Comparison of ENCODE assay signal across 22 cellular contexts in the genomic region with DNA sequence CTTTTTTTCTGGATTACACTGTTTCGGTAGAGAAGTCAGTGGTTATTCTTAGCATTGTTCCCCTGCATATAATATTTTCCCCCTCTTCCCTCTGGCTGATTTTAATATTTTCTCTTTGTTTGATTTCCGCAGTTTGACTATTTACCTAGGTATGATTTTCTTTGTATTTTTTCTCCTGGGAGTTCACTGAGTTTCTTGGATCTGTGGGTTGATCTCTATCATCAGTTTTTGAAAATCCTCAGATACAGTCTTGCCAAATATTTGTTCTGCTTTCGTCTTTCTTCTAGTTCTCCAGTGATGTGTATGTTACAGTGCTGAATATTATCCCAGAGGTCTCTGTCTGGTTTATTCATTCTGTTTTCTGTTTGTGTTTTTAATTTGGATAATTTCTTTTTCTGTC.
DNase-seq lines count a peak whose midpoint lies in the region; ATAC-seq and TF ChIP-seq lines count a peak whose summit lies in the region.
"Had no signal": no experiment of that assay in that cellular context is flagged by ENCODE, and none has a peak within 500 bp of the region (broad histone marks: within the 10 kb centered on the region; RNA-seq: fewer than 3 reads in every experiment).

No MANE protein-coding gene starts in this region.

- peaks cover 11% of the 10 kb centered on the region for H3K4me1 ChIP-seq in smooth muscle cell (ENCODE audit: low read depth)
- H3K4me1 ChIP-seq: A549, BE2C, foreskin keratinocyte, upper lobe of right lung had no signal

- H3K27ac Mint-ChIP-seq in activated T-cell treated with anti-CD3 and anti-CD28 coated beads, Interleukin-2, amount 50 U/mL, for 72 hours = peak overlapping the region; percentile 99
- H3K27ac Mint-ChIP-seq in T-cell (peak overlapping the region; percentile 23 to 47), chondrocyte (ENCODE audit: unreplicated experiment) (peak overlapping the region; percentile 66)

- H2AFZ ChIP-seq in smooth muscle cell (ENCODE audit: low read depth) = no peak overlapping the region

- H3K79me2 ChIP-seq in smooth muscle cell (ENCODE audit: low read depth) = peaks cover 43% of the 10 kb centered on the region

- peak overlapping the region in 1 of 2 donors; percentile 5 for H3K4me3 Mint-ChIP-seq in activated T-cell treated with anti-CD3 and anti-CD28 coated beads, Interleukin-2, amount 50 U/mL, for 72 hours
- H3K4me3 Mint-ChIP-seq in activated T-cell treated with anti-CD3 and anti-CD28 coated beads, Interleukin-2, amount 50 U/mL, for 4 hours = no peak overlapping the region
- no peak overlapping the region for H3K4me3 Mint-ChIP-seq in T-cell
- H3K4me3 Mint-ChIP-seq in chondrocyte (ENCODE audit: unreplicated experiment) = no peak overlapping the region

- H3K4me1 Mint-ChIP-seq in activated T-cell treated with anti-CD3 and anti-CD28 coated beads, Interleukin-2, amount 50 U/mL, for 72 hours (ENCODE audit: low read depth) = peaks cover 20% of the 10 kb centered on the region
- peaks cover 24% of the 10 kb centered on the region for H3K4me1 Mint-ChIP-seq in activated T-cell treated with anti-CD3 and anti-CD28 coated beads, Interleukin-2, amount 50 U/mL, for 4 hours (ENCODE audit: low read depth)
- H3K4me1 Mint-ChIP-seq in T-cell = peaks cover 27 to 36% (median 29%) of the 10 kb centered on the region in 3 donors
- H3K4me1 Mint-ChIP-seq in chondrocyte (ENCODE audit: low read depth) = peaks cover 13% of the 10 kb centered on the region

- H4K20me1 ChIP-seq in smooth muscle cell (ENCODE audit: low read depth) = peaks cover 8% of the 10 kb centered on the region

- H3K4me2 ChIP-seq in smooth muscle cell = no peak overlapping the region
- H3K4me2 ChIP-seq: A549 had no signal

- peak overlapping the region; percentile 84 for H3K27ac ChIP-seq in smooth muscle cell (ENCODE audit: low read depth)
- H3K27ac ChIP-seq: A549, dorsolateral prefrontal cortex, foreskin keratinocyte, upper lobe of right lung had no signal

- no peaks in the 10 kb centered on the region for H3K27me3 ChIP-seq in smooth muscle cell (ENCODE audit: low read depth)
- H3K27me3 ChIP-seq: BE2C, dorsolateral prefrontal cortex, foreskin keratinocyte, SJSA1, upper lobe of right lung had no signal

- no peak overlapping the region for H3K4me3 ChIP-seq in smooth muscle cell
- H3K4me3 ChIP-seq: A549, dorsolateral prefrontal cortex, SJSA1, upper lobe of right lung had no signal

- H3F3A ChIP-seq in smooth muscle cell (ENCODE audit: low read depth) = peaks cover 15% of the 10 kb centered on the region

- POLR2A ChIA-PET in T-cell (lab: Charles Lee) = no interaction called here

- DNase-seq in activated T-cell treated with anti-CD3 and anti-CD28 coated beads, Interleukin-2, amount 50 U/mL, for 72 hours = no peak
- DNase-seq in activated T-cell treated with anti-CD3 and anti-CD28 coated beads, Interleukin-2, amount 50 U/mL, for 4 hours = no peak
- no peak for DNase-seq in T-cell
- DNase-seq in chondrocyte (ENCODE audit: low spot score) = no peak
- DNase-seq in smooth muscle cell (lab: John Stamatoyannopoulos, UW; ENCODE audit: unreplicated experiment) = no peak
- no peak for DNase-seq in NCI-H510A treated with DMSO at 0.1 percent for 48 hours (lab: John Stamatoyannopoulos, UW)
- DNase-seq in left ventricle myocardium superior = no peak
- DNase-seq in NCI-H1105 (lab: John Stamatoyannopoulos, UW) = no peak
- DNase-seq: activated CD4-positive, alpha-beta T cell treated with anti-CD3 and anti-CD28 coated beads for 4 hours; activated effector memory CD4-positive, alpha-beta T cell treated with anti-CD3 and anti-CD28 coated beads, Interleukin-2, amount 50 U/mL, for 16 hours; BE2C; DMS79; dorsolateral prefrontal cortex; foreskin keratinocyte; GF-D8; left colon; mesendoderm; NCI-H1930; substantia nigra; upper lobe of right lung had no signal

- peak overlapping the region; percentile 77 for H3K9ac ChIP-seq in smooth muscle cell (ENCODE audit: low read depth)

- WGBS in smooth muscle cell (ENCODE audit: low lambda C conversion rate) = 88% methylated on average over 3 of the region's 3 CpGs

- no peaks in the 10 kb centered on the region for H3K27me3 Mint-ChIP-seq in activated T-cell treated with anti-CD3 and anti-CD28 coated beads, Interleukin-2, amount 50 U/mL, for 72 hours (ENCODE audit: low read depth)
- no peaks in the 10 kb centered on the region for H3K27me3 Mint-ChIP-seq in activated T-cell treated with anti-CD3 and anti-CD28 coated beads, Interleukin-2, amount 50 U/mL, for 4 hours (ENCODE audit: low read depth)
- H3K27me3 Mint-ChIP-seq in T-cell (no peaks in the 10 kb centered on the region), chondrocyte (ENCODE audit: low read depth) (no peaks in the 10 kb centered on the region)

- intact Hi-C loops in left ventricle myocardium superior (cut with micrococcal nuclease) = no loop called here

- no peaks in the 10 kb centered on the region for H3K9me3 ChIP-seq in smooth muscle cell (replicated peaks; ENCODE audit: low read depth)
- H3K9me3 ChIP-seq: A549, BE2C, SJSA1, upper lobe of right lung had no signal

- H3K36me3 ChIP-seq in smooth muscle cell (ENCODE audit: low read depth) = peaks cover 12% of the 10 kb centered on the region

- no peaks in the 10 kb centered on the region for H3K9me3 Mint-ChIP-seq in activated T-cell treated with anti-CD3 and anti-CD28 coated beads, Interleukin-2, amount 50 U/mL, for 72 hours
- H3K9me3 Mint-ChIP-seq in activated T-cell treated with anti-CD3 and anti-CD28 coated beads, Interleukin-2, amount 50 U/mL, for 4 hours = no peaks in the 10 kb centered on the region
- no peaks in the 10 kb centered on the region for H3K9me3 Mint-ChIP-seq in T-cell
- H3K9me3 Mint-ChIP-seq in chondrocyte (ENCODE audit: low read depth) = peaks cover 19% of the 10 kb centered on the region

- CTCF ChIA-PET in T-cell (lab: Charles Lee) = no interaction called here

- no peak for ATAC-seq in activated T-cell treated with anti-CD3 and anti-CD28 coated beads, Interleukin-2, amount 50 U/mL, for 72 hours (replicated peaks in 1 of 2)
- no peak for ATAC-seq in activated T-cell treated with anti-CD3 and anti-CD28 coated beads, Interleukin-2, amount 50 U/mL, for 4 hours
- ATAC-seq in T-cell (replicated peaks in 1 of 4) (no peak), left ventricle myocardium superior (no peak)
- ATAC-seq: A549, foreskin keratinocyte, left colon, upper lobe of right lung had no signal

- TF ChIP-seq CTCF in chondrocyte (IDR thresholded peaks at IDR 0.05) = no peak
- no peak for TF ChIP-seq CTCF in smooth muscle cell (IDR thresholded peaks at IDR 0.05; ENCODE audit: borderline replicate concordance, insufficient read depth, poor library complexity, severe bottlenecking)

- peaks cover 11 to 32% of the 10 kb centered on the region in 2 donors for H3K36me3 Mint-ChIP-seq in activated T-cell treated with anti-CD3 and anti-CD28 coated beads, Interleukin-2, amount 50 U/mL, for 72 hours (ENCODE audit: insufficient read depth in 2 of 2)
- H3K36me3 Mint-ChIP-seq in activated T-cell treated with anti-CD3 and anti-CD28 coated beads, Interleukin-2, amount 50 U/mL, for 4 hours (ENCODE audit: insufficient read depth) = peaks cover 46% of the 10 kb centered on the region
- H3K36me3 Mint-ChIP-seq in T-cell (peaks cover 55% of the 10 kb centered on the region), chondrocyte (ENCODE audit: low read depth) (peaks cover 32% of the 10 kb centered on the region)

Comparison
In these comparisons a context has a peak if more than half of its experiments do, and no peak if none do; other contexts are left out.
1. H3K27ac Mint-ChIP-seq: peak in every context shown above with its lines; median percentile 99 in activated T-cell treated with anti-CD3 and anti-CD28 coated beads, Interleukin-2, amount 50 U/mL, for 72 hours; 66 in chondrocyte; 35 in T-cell.